9 cellular contexts compared by ENCODE assay signal in genomic region chr4:111631157-111631999, GRCh38.
A peak's percentile ranks its signal among the peaks of the same experiment; 100 is the strongest.
DNase-seq lines count a peak whose midpoint lies in the region; ATAC-seq, FAIRE-seq and TF ChIP-seq lines count a peak whose summit lies in the region.
"Had no signal": no experiment of that assay in that cellular context is flagged by ENCODE, and none has a peak within 500 bp of the region (broad histone marks: within the 10 kb centered on the region; RNA-seq: fewer than 3 reads in every experiment).

No MANE protein-coding gene starts in this region.

- H3K27me3 Mint-ChIP-seq in endothelial cell (ENCODE audit: unreplicated experiment) = no peaks in the 10 kb centered on the region
- H3K27me3 Mint-ChIP-seq in activated CD8-positive, alpha-beta T cell treated with anti-CD3 and anti-CD28 coated beads, Interleukin-2, amount 10 ng/mL, durations not matched to agents 7 days and 5 days (ENCODE audit: low read depth) = no peaks in the 10 kb centered on the region
- H3K27me3 Mint-ChIP-seq in activated CD8-positive, alpha-beta T cell treated with anti-CD3 and anti-CD28 coated beads for 36 hours = no peaks in the 10 kb centered on the region
- H3K27me3 Mint-ChIP-seq: activated naive CD8-positive, alpha-beta T cell treated with anti-CD3 and anti-CD28 coated beads, Interleukin-2, amount 10 ng/mL, durations not matched to agents 7 days and 5 days had no signal

- POLR2A ChIA-PET in activated CD8-positive, alpha-beta T cell treated with anti-CD3 and anti-CD28 coated beads, Interleukin-2, amount 10 ng/mL, durations not matched to agents 7 days and 5 days (lab: Charles Lee) = no interaction called here
- POLR2A ChIA-PET in activated CD8-positive, alpha-beta T cell treated with anti-CD3 and anti-CD28 coated beads for 36 hours (lab: Charles Lee) = no interaction called here

- CTCF ChIA-PET in activated CD8-positive, alpha-beta T cell treated with anti-CD3 and anti-CD28 coated beads, Interleukin-2, amount 10 ng/mL, durations not matched to agents 7 days and 5 days (lab: Charles Lee) = no interaction called here
- CTCF ChIA-PET in activated CD8-positive, alpha-beta T cell treated with anti-CD3 and anti-CD28 coated beads for 36 hours (lab: Charles Lee) = no interaction called here

- no peaks in the 10 kb centered on the region for H3K9me3 Mint-ChIP-seq in endothelial cell (ENCODE audit: unreplicated experiment)
- H3K9me3 Mint-ChIP-seq in activated CD8-positive, alpha-beta T cell treated with anti-CD3 and anti-CD28 coated beads, Interleukin-2, amount 10 ng/mL, durations not matched to agents 7 days and 5 days (ENCODE audit: insufficient read depth) = no peaks in the 10 kb centered on the region
- no peaks in the 10 kb centered on the region for H3K9me3 Mint-ChIP-seq in activated CD8-positive, alpha-beta T cell treated with anti-CD3 and anti-CD28 coated beads for 36 hours
- H3K9me3 Mint-ChIP-seq: activated naive CD8-positive, alpha-beta T cell treated with anti-CD3 and anti-CD28 coated beads, Interleukin-2, amount 10 ng/mL, durations not matched to agents 7 days and 5 days had no signal

- DNase-seq in NCI-H2171 (lab: John Stamatoyannopoulos, UW) (peak; percentile 0), endothelial cell (ENCODE audit: low spot score) (no peak), activated gamma-delta T cell (lab: John Stamatoyannopoulos, UW) (no peak)
- DNase-seq in activated CD8-positive, alpha-beta T cell treated with anti-CD3 and anti-CD28 coated beads, Interleukin-2, amount 10 ng/mL, durations not matched to agents 7 days and 5 days = no peak
- no peak for DNase-seq in activated CD8-positive, alpha-beta T cell treated with anti-CD3 and anti-CD28 coated beads for 36 hours
- DNase-seq: activated naive CD8-positive, alpha-beta T cell treated with anti-CD3 and anti-CD28 coated beads, Interleukin-2, amount 10 ng/mL, durations not matched to agents 7 days and 5 days had no signal

- H3K27ac Mint-ChIP-seq in endothelial cell (ENCODE audit: unreplicated experiment) = no peak overlapping the region
- no peak overlapping the region for H3K27ac Mint-ChIP-seq in activated CD8-positive, alpha-beta T cell treated with anti-CD3 and anti-CD28 coated beads, Interleukin-2, amount 10 ng/mL, durations not matched to agents 7 days and 5 days
- no peak overlapping the region for H3K27ac Mint-ChIP-seq in activated CD8-positive, alpha-beta T cell treated with anti-CD3 and anti-CD28 coated beads for 36 hours
- H3K27ac Mint-ChIP-seq: activated naive CD8-positive, alpha-beta T cell treated with anti-CD3 and anti-CD28 coated beads, Interleukin-2, amount 10 ng/mL, durations not matched to agents 7 days and 5 days had no signal

- H3K36me3 Mint-ChIP-seq in endothelial cell (ENCODE audit: low read depth, unreplicated experiment) = no peaks in the 10 kb centered on the region
- no peaks in the 10 kb centered on the region for H3K36me3 Mint-ChIP-seq in activated CD8-positive, alpha-beta T cell treated with anti-CD3 and anti-CD28 coated beads, Interleukin-2, amount 10 ng/mL, durations not matched to agents 7 days and 5 days (ENCODE audit: low read depth)
- no peaks in the 10 kb centered on the region for H3K36me3 Mint-ChIP-seq in activated CD8-positive, alpha-beta T cell treated with anti-CD3 and anti-CD28 coated beads for 36 hours (ENCODE audit: low read depth)
- H3K36me3 Mint-ChIP-seq: activated naive CD8-positive, alpha-beta T cell treated with anti-CD3 and anti-CD28 coated beads, Interleukin-2, amount 10 ng/mL, durations not matched to agents 7 days and 5 days had no signal

- intact Hi-C loops in activated CD8-positive, alpha-beta T cell treated with anti-CD3 and anti-CD28 coated beads for 36 hours (cut with micrococcal nuclease) = no loop called here

- ATAC-seq in GM18498 (IDR thresholded peaks at IDR 0.05; ENCODE audit: unreplicated experiment) (peak; percentile 47), GM19397 (IDR thresholded peaks at IDR 0.05; ENCODE audit: unreplicated experiment) (no peak)
- no peak for ATAC-seq in activated CD8-positive, alpha-beta T cell treated with anti-CD3 and anti-CD28 coated beads, Interleukin-2, amount 10 ng/mL, durations not matched to agents 7 days and 5 days
- no peak for ATAC-seq in activated CD8-positive, alpha-beta T cell treated with anti-CD3 and anti-CD28 coated beads for 36 hours

- H3K4me1 Mint-ChIP-seq in endothelial cell (ENCODE audit: unreplicated experiment) = peaks cover 5% of the 10 kb centered on the region
- H3K4me1 Mint-ChIP-seq in activated CD8-positive, alpha-beta T cell treated with anti-CD3 and anti-CD28 coated beads, Interleukin-2, amount 10 ng/mL, durations not matched to agents 7 days and 5 days (ENCODE audit: low read depth) = no peaks in the 10 kb centered on the region
- no peaks in the 10 kb centered on the region for H3K4me1 Mint-ChIP-seq in activated CD8-positive, alpha-beta T cell treated with anti-CD3 and anti-CD28 coated beads for 36 hours (ENCODE audit: low read depth)
- H3K4me1 Mint-ChIP-seq: activated naive CD8-positive, alpha-beta T cell treated with anti-CD3 and anti-CD28 coated beads, Interleukin-2, amount 10 ng/mL, durations not matched to agents 7 days and 5 days had no signal

- H3K4me3 Mint-ChIP-seq in endothelial cell (ENCODE audit: unreplicated experiment) = no peak overlapping the region
- no peak overlapping the region for H3K4me3 Mint-ChIP-seq in activated CD8-positive, alpha-beta T cell treated with anti-CD3 and anti-CD28 coated beads, Interleukin-2, amount 10 ng/mL, durations not matched to agents 7 days and 5 days
- no peak overlapping the region for H3K4me3 Mint-ChIP-seq in activated CD8-positive, alpha-beta T cell treated with anti-CD3 and anti-CD28 coated beads for 36 hours
- H3K4me3 Mint-ChIP-seq: activated naive CD8-positive, alpha-beta T cell treated with anti-CD3 and anti-CD28 coated beads, Interleukin-2, amount 10 ng/mL, durations not matched to agents 7 days and 5 days had no signal

- TF ChIP-seq CTCF in endothelial cell (IDR thresholded peaks at IDR 0.05; ENCODE audit: unreplicated experiment) = peak; percentile 74
- no peak for TF ChIP-seq CTCF in activated CD8-positive, alpha-beta T cell treated with anti-CD3 and anti-CD28 coated beads for 36 hours (IDR thresholded peaks at IDR 0.05)

- FAIRE-seq in A204.1 (lab: Jason Lieb, UNC) = peak; percentile 14
